26 cellular contexts compared by ENCODE assay signal in genomic region chr7:33789871-33790270, GRCh38.
A peak's percentile ranks its signal among the peaks of the same experiment; 100 is the strongest.
DNase-seq lines count a peak whose midpoint lies in the region; ATAC-seq and TF ChIP-seq lines count a peak whose summit lies in the region.
"Had no signal": no experiment of that assay in that cellular context is flagged by ENCODE, and none has a peak within 500 bp of the region (broad histone marks: within the 10 kb centered on the region; RNA-seq: fewer than 3 reads in every experiment).

No MANE protein-coding gene starts in this region.

- no peak overlapping the region for H3K23ac ChIP-seq in IMR-90 (ENCODE audit: low read depth, low read length)
- no peak overlapping the region for H3K23ac ChIP-seq in mesenchymal stem cell (ENCODE audit: low read length in 2 of 2)

- H4K8ac ChIP-seq in IMR-90 (ENCODE audit: low read depth in 2 of 2, low read length in 2 of 2) (no peak overlapping the region), mesenchymal stem cell (ENCODE audit: low read length) (no peak overlapping the region)

- H3K27me3 Mint-ChIP-seq in T-cell, result no peaks in the 10 kb centered on the region
- H3K27me3 Mint-ChIP-seq: activated CD4-positive, alpha-beta memory T cell treated with anti-CD3 and anti-CD28 coated beads, Interleukin-2, amount 10 ng/mL, durations not matched to agents 7 days and 5 days; activated naive CD8-positive, alpha-beta T cell treated with anti-CD3 and anti-CD28 coated beads, Interleukin-2, amount 10 ng/mL, durations not matched to agents 7 days and 5 days had no signal

- H3K4me1 Mint-ChIP-seq in T-cell, result peaks cover 0 to 2% (median 0%) of the 10 kb centered on the region in 3 donors
- H3K4me1 Mint-ChIP-seq: activated CD4-positive, alpha-beta memory T cell treated with anti-CD3 and anti-CD28 coated beads, Interleukin-2, amount 10 ng/mL, durations not matched to agents 7 days and 5 days; activated naive CD8-positive, alpha-beta T cell treated with anti-CD3 and anti-CD28 coated beads, Interleukin-2, amount 10 ng/mL, durations not matched to agents 7 days and 5 days had no signal

- H3K27me3 ChIP-seq in IMR-90 (ENCODE audit: control insufficient read depth, insufficient read depth, low read length) (peaks cover 16% of the 10 kb centered on the region), mesenchymal stem cell (ENCODE audit: control insufficient read depth in 1 of 2, insufficient read depth in 1 of 2, low read length in 2 of 2) (no peaks in the 10 kb centered on the region)
- H3K27me3 ChIP-seq: transverse colon had no signal

- ATAC-seq in IMR-90 (ENCODE audit: low read depth) (no peak), SK-N-SH treated with all-trans-retinoic acid at 6 μM for 48 hours (no peak), T-cell (replicated peaks in 1 of 4) (no peak), left lobe of liver (no peak)
- ATAC-seq: mucosa of descending colon had no signal

- intact Hi-C loops in IMR-90 (cut with micrococcal nuclease), result no loop called here

- no peak for TF ChIP-seq CTCF in IMR-90 (conservative IDR thresholded peaks at IDR 0.05; ENCODE audit: low read depth, low read length)
- no peak for TF ChIP-seq CTCF in choroid plexus epithelial cell (conservative IDR thresholded peaks at IDR 0.05; ENCODE audit: low read depth, low read length)

- no peak overlapping the region for H3K4me3 Mint-ChIP-seq in T-cell
- H3K4me3 Mint-ChIP-seq: activated CD4-positive, alpha-beta memory T cell treated with anti-CD3 and anti-CD28 coated beads, Interleukin-2, amount 10 ng/mL, durations not matched to agents 7 days and 5 days; activated naive CD8-positive, alpha-beta T cell treated with anti-CD3 and anti-CD28 coated beads, Interleukin-2, amount 10 ng/mL, durations not matched to agents 7 days and 5 days; CD4-positive, alpha-beta memory T cell had no signal

- H3K4me1 ChIP-seq in IMR-90 (ENCODE audit: control insufficient read depth, insufficient read depth, low read length) (no peaks in the 10 kb centered on the region), mesenchymal stem cell (ENCODE audit: control insufficient read depth, insufficient read depth, low read depth, low read length) (no peaks in the 10 kb centered on the region)
- H3K4me1 ChIP-seq: HAP-1, prostate gland, transverse colon had no signal

- H3K4me2 ChIP-seq in IMR-90 (ENCODE audit: low read depth, low read length) (no peak overlapping the region), mesenchymal stem cell (ENCODE audit: low read length, poor library complexity, severe bottlenecking) (no peak overlapping the region)

- H3K14ac ChIP-seq in IMR-90 (replicated peaks; ENCODE audit: low read depth, low read length) (no peak overlapping the region), mesenchymal stem cell (ENCODE audit: low read length in 2 of 2) (no peak overlapping the region)

- H3K36me3 ChIP-seq in IMR-90 (ENCODE audit: control insufficient read depth, insufficient read depth, low read length) (no peaks in the 10 kb centered on the region), mesenchymal stem cell (ENCODE audit: control insufficient read depth in 1 of 2, insufficient read depth in 2 of 2, low read depth in 1 of 2, low read length in 2 of 2) (no peaks in the 10 kb centered on the region)
- H3K36me3 ChIP-seq: HAP-1, prostate gland, transverse colon had no signal

- POLR2A ChIA-PET in IMR-90 (lab: Charles Lee; ENCODE audit: unreplicated experiment), result no interaction called here
- POLR2A ChIA-PET in T-cell (lab: Charles Lee), result no interaction called here

- dilution Hi-C loops in IMR-90 (cut with HindIII; ENCODE audit: low sequenced_read_pairs, unreplicated experiment), result no loop called here

- no TSS peak for BruUV-seq in IMR-90 (replicated peaks; lab: Mats Ljungman, UMichigan)

- no peak overlapping the region for H3K9ac ChIP-seq in IMR-90 (ENCODE audit: low read depth, low read length)
- H3K9ac ChIP-seq in mesenchymal stem cell (ENCODE audit: low read length), result no peak overlapping the region

- CTCF ChIA-PET in IMR-90 (lab: Yijun Ruan, JAX) (interaction anchor here (1.2 kb wide), 1 partner anchor 16 kb away, joined by 5 read pairs; no protein-coding TSS in a partner anchor), T-cell (lab: Charles Lee) (no interaction called here)

- H3K79me1 ChIP-seq in IMR-90 (ENCODE audit: low read depth in 1 of 2, low read length in 2 of 2) (no peaks in the 10 kb centered on the region), mesenchymal stem cell (replicated peaks; ENCODE audit: low read length, poor library complexity, severe bottlenecking) (no peaks in the 10 kb centered on the region)

- H3K36me3 Mint-ChIP-seq in T-cell, result no peaks in the 10 kb centered on the region
- H3K36me3 Mint-ChIP-seq: activated naive CD8-positive, alpha-beta T cell treated with anti-CD3 and anti-CD28 coated beads, Interleukin-2, amount 10 ng/mL, durations not matched to agents 7 days and 5 days had no signal

- no peak overlapping the region for H3K27ac Mint-ChIP-seq in T-cell
- H3K27ac Mint-ChIP-seq: activated CD4-positive, alpha-beta memory T cell treated with anti-CD3 and anti-CD28 coated beads, Interleukin-2, amount 10 ng/mL, durations not matched to agents 7 days and 5 days; activated naive CD8-positive, alpha-beta T cell treated with anti-CD3 and anti-CD28 coated beads, Interleukin-2, amount 10 ng/mL, durations not matched to agents 7 days and 5 days; CD4-positive, alpha-beta memory T cell had no signal

- TF ChIP-seq POLR2A in IMR-90 (IDR thresholded peaks at IDR 0.05; ENCODE audit: low read depth, low read length), result no peak

- H2AFZ ChIP-seq in IMR-90 (replicated peaks; ENCODE audit: low read length, poor library complexity) (no peak overlapping the region), mesenchymal stem cell (ENCODE audit: low read depth, low read length) (no peak overlapping the region)

- H2BK15ac ChIP-seq in IMR-90 (ENCODE audit: low read depth, low read length) (no peak overlapping the region), mesenchymal stem cell (ENCODE audit: low read depth, poor library complexity, severe bottlenecking) (no peak overlapping the region)

- H3K9me3 ChIP-seq in IMR-90 (ENCODE audit: control insufficient read depth, insufficient read depth, low read length) (no peaks in the 10 kb centered on the region), mesenchymal stem cell (ENCODE audit: control insufficient read depth, low read length) (no peaks in the 10 kb centered on the region)
- H3K9me3 ChIP-seq: HAP-1, mucosa of descending colon, prostate gland, transverse colon had no signal

- H4K5ac ChIP-seq in IMR-90 (ENCODE audit: low read depth, low read length), result no peak overlapping the region

- no peak overlapping the region for H2BK20ac ChIP-seq in IMR-90 (ENCODE audit: low read depth, low read length)

- no peaks in the 10 kb centered on the region for H3K9me3 Mint-ChIP-seq in T-cell
- H3K9me3 Mint-ChIP-seq: activated CD4-positive, alpha-beta memory T cell treated with anti-CD3 and anti-CD28 coated beads, Interleukin-2, amount 10 ng/mL, durations not matched to agents 7 days and 5 days; activated naive CD8-positive, alpha-beta T cell treated with anti-CD3 and anti-CD28 coated beads, Interleukin-2, amount 10 ng/mL, durations not matched to agents 7 days and 5 days had no signal

- H3K18ac ChIP-seq in IMR-90 (ENCODE audit: low read depth, low read length) (no peak overlapping the region), mesenchymal stem cell (ENCODE audit: low read depth in 1 of 2, low read length in 2 of 2) (no peak overlapping the region)

- H2BK120ac ChIP-seq in IMR-90 (ENCODE audit: low read depth, low read length) (no peak overlapping the region), mesenchymal stem cell (ENCODE audit: low read depth, low read length) (no peak overlapping the region)

- no peak for TF ChIP-seq RAD21 in IMR-90 (IDR thresholded peaks at IDR 0.05; ENCODE audit: low read length)

- H2AK9ac ChIP-seq in IMR-90 (replicated peaks; ENCODE audit: low read depth, low read length, poor library complexity), result no peak overlapping the region

- H4K91ac ChIP-seq in IMR-90 (ENCODE audit: insufficient read depth, low read depth, low read length) (no peak overlapping the region), mesenchymal stem cell (ENCODE audit: low read length) (no peak overlapping the region)

- DNase-seq in Daoy (ENCODE audit: low read depth), result peak; percentile 62
- DNase-seq in IMR-90, result peak; percentile 30
- DNase-seq in choroid plexus epithelial cell (ENCODE audit: low read depth), result peak; percentile 49
- peak; percentile 73 for DNase-seq in mesenchymal stem cell
- DNase-seq in T-cell, result no peak
- no peak for DNase-seq in COLO829 (ENCODE audit: low spot score)
- DNase-seq in left lobe of liver (ENCODE audit: low spot score), result no peak
- DNase-seq: activated CD4-positive, alpha-beta memory T cell treated with anti-CD3 and anti-CD28 coated beads, Interleukin-2, amount 10 ng/mL, durations not matched to agents 7 days and 5 days; activated CD4-positive, CD25-positive, alpha-beta regulatory T cell treated with anti-CD3 and anti-CD28 coated beads, Interleukin-2, amount 50 U/mL, for 72 hours; activated effector memory CD4-positive, alpha-beta T cell treated with anti-CD3 and anti-CD28 coated beads, Interleukin-2, amount 50 U/mL, for 16 hours; activated naive CD8-positive, alpha-beta T cell treated with anti-CD3 and anti-CD28 coated beads, Interleukin-2, amount 10 ng/mL, durations not matched to agents 7 days and 5 days; activated T-cell treated with anti-CD3 and anti-CD28 coated beads for 4 hours; CD4-positive, alpha-beta memory T cell; effector CD8-positive, alpha-beta T cell; hypothalamus; mucosa of descending colon; NCI-H1417; NCI-H2081 treated with DMSO at 0.1 percent for 48 hours; NCI-H446; NCI-H82; Right ventricle myocardium superior; T-helper 1 cell; transverse colon had no signal

- H3K27ac ChIP-seq in IMR-90 (ENCODE audit: insufficient read depth, low read length) (no peak overlapping the region), mesenchymal stem cell (ENCODE audit: low read length, poor library complexity, severe bottlenecking) (no peak overlapping the region)
- H3K27ac ChIP-seq: prostate gland, transverse colon had no signal

- H2AK5ac ChIP-seq in IMR-90 (ENCODE audit: low read depth, low read length) (no peak overlapping the region), mesenchymal stem cell (ENCODE audit: low read length, severe bottlenecking) (no peak overlapping the region)

- H3K9me1 ChIP-seq in IMR-90 (ENCODE audit: insufficient read depth, low read length), result peaks cover 3% of the 10 kb centered on the region; the same call in 1 of the 2 replicates

- no peak overlapping the region for H2BK12ac ChIP-seq in mesenchymal stem cell (ENCODE audit: low read length in 2 of 2)

- H2BK5ac ChIP-seq in IMR-90 (ENCODE audit: low read depth, low read length, poor library complexity, severe bottlenecking) (no peak overlapping the region), mesenchymal stem cell (ENCODE audit: low read depth, low read length, poor library complexity, severe bottlenecking) (no peak overlapping the region)

- H3K4me3 ChIP-seq in IMR-90 (ENCODE audit: insufficient read depth, low read depth, low read length) (no peak overlapping the region), choroid plexus epithelial cell (ENCODE audit: low read depth, low read length) (no peak overlapping the region), mesenchymal stem cell (ENCODE audit: insufficient read depth in 1 of 2, low read depth in 1 of 2, low read length in 2 of 2) (no peak overlapping the region)
- H3K4me3 ChIP-seq: HAP-1, mucosa of descending colon, prostate gland, transverse colon had no signal

- WGBS in IMR-90 (ENCODE audit: extremely low coverage in 2 of 2, insufficient read length in 1 of 2), 2 experiments, result 61% methylated on average over 2 of the region's 6 CpGs; no CpG with 5 or more reads in 1 of the 2 experiments
- WGBS in mesenchymal stem cell, result 16% methylated on average over 6 of the region's 6 CpGs

- H3K4ac ChIP-seq in IMR-90 (ENCODE audit: low read depth, low read length), result no peak overlapping the region
- H3K4ac ChIP-seq in mesenchymal stem cell (ENCODE audit: low read depth in 1 of 2, low read length in 2 of 2), result no peak overlapping the region

- no peaks in the 10 kb centered on the region for H4K20me1 ChIP-seq in IMR-90 (ENCODE audit: insufficient read depth, low read length)

- no peak overlapping the region for H3K56ac ChIP-seq in IMR-90 (ENCODE audit: extremely low read depth, insufficient read depth, low read length)

- in situ Hi-C loops in IMR-90 (cut with MboI; ENCODE audit: low sequenced_read_pairs), result no loop called here

Comparison
In these comparisons a context has a peak if more than half of its experiments do, and no peak if none do; other contexts are left out.
1. DNase-seq: peak in Daoy (single experiment), IMR-90 (single experiment), choroid plexus epithelial cell (single experiment) and mesenchymal stem cell (single experiment); none in T-cell (0 of 34), COLO829 (single experiment) and left lobe of liver (single experiment).